ENCODE assay signal across 8 cellular contexts in the genomic region with DNA sequence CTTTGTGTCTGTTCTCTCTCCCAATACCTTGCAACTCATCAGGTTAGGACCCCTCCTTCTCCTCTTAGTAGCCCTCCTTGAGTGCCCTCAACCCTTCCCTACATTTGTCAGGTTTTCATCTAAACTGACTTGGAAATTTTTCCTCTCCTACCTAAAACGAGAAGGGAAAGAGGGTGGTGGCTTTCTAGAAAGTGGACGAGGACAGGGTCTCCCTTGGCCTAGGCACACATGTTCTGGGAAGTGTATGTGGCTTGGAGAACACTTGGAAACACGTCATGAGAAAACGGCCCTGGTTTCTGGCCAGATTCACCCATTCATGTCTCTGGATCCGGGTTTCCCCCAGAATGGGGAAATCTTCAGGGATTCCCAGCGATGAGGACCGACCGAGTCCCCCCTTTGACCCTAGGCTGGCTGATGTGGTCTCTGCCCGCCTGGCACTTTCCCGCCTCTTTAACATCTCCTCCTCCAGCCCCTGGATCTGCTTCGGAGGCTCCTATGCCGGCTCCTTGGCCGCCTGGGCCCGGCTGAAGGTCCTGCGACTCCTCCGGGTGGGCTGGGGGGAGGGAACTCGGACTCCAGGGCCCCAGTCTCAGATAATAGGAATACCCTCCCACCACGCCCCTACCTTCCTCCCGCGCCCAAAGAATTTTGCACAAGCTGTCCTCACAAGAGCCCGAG. TPM values are rescaled to one million over a fixed set of nuclear protein-coding genes. Genes with fewer than 3 reads are reported as not detected.
DNase-seq lines count a peak whose midpoint lies in the region; ATAC-seq and TF ChIP-seq lines count a peak whose summit lies in the region.

No MANE protein-coding gene starts in this region.

- H3K27ac Mint-ChIP-seq in stimulated activated naive CD8-positive, alpha-beta T cell treated with anti-CD3 and anti-CD28 coated beads, Interleukin-15, Interleukin-2, amounts not matched to agents 100 ng/mL and 50 ng/mL, for 24 hours, result no peak overlapping the region
- H3K27ac Mint-ChIP-seq in mesothelial cell of epicardium, result peak overlapping the region; percentile 98

- in situ Hi-C loops in brain microvascular endothelial cell (cut with HindIII; ENCODE audit: low pct_ligation_motif_present, low sequenced_read_pairs), result no loop called here

- no peaks in the 10 kb centered on the region for H3K9me3 ChIP-seq in vagina

- H3K4me3 ChIP-seq in brain microvascular endothelial cell (ENCODE audit: low read depth, low read length) (peak overlapping the region; percentile 63), vagina (peak overlapping the region; percentile 31 to 45)

- ATAC-seq in stimulated activated naive CD8-positive, alpha-beta T cell treated with anti-CD3 and anti-CD28 coated beads, Interleukin-15, Interleukin-2, amounts not matched to agents 100 U/mL and 50 U/mL, for 24 hours, result no peak
- ATAC-seq in HG03571 (IDR thresholded peaks at IDR 0.05; ENCODE audit: unreplicated experiment), result no peak

- H3K27me3 Mint-ChIP-seq in stimulated activated naive CD8-positive, alpha-beta T cell treated with anti-CD3 and anti-CD28 coated beads, Interleukin-15, Interleukin-2, amounts not matched to agents 100 ng/mL and 50 ng/mL, for 24 hours, result peaks cover 57% of the 10 kb centered on the region
- H3K27me3 Mint-ChIP-seq in mesothelial cell of epicardium (ENCODE audit: low read depth), result peaks cover 18% of the 10 kb centered on the region

- no peaks in the 10 kb centered on the region for H3K36me3 Mint-ChIP-seq in stimulated activated naive CD8-positive, alpha-beta T cell treated with anti-CD3 and anti-CD28 coated beads, Interleukin-15, Interleukin-2, amounts not matched to agents 100 ng/mL and 50 ng/mL, for 24 hours (ENCODE audit: low read depth)
- H3K36me3 Mint-ChIP-seq in mesothelial cell of epicardium, result no peaks in the 10 kb centered on the region

- intact Hi-C loops in vagina (cut with DNase I), result no loop called here

- no peaks in the 10 kb centered on the region for H3K9me3 Mint-ChIP-seq in stimulated activated naive CD8-positive, alpha-beta T cell treated with anti-CD3 and anti-CD28 coated beads, Interleukin-15, Interleukin-2, amounts not matched to agents 100 ng/mL and 50 ng/mL, for 24 hours
- no peaks in the 10 kb centered on the region for H3K9me3 Mint-ChIP-seq in mesothelial cell of epicardium

- H3K4me3 Mint-ChIP-seq in stimulated activated naive CD8-positive, alpha-beta T cell treated with anti-CD3 and anti-CD28 coated beads, Interleukin-15, Interleukin-2, amounts not matched to agents 100 ng/mL and 50 ng/mL, for 24 hours, result peak overlapping the region; percentile 84
- H3K4me3 Mint-ChIP-seq in mesothelial cell of epicardium, result peak overlapping the region; percentile 92

- peaks cover 19% of the 10 kb centered on the region for H3K4me1 ChIP-seq in vagina

- H3K36me3 ChIP-seq in brain microvascular endothelial cell (replicated peaks) (no peaks in the 10 kb centered on the region), vagina (no peaks in the 10 kb centered on the region)

- H3K4me1 Mint-ChIP-seq in stimulated activated naive CD8-positive, alpha-beta T cell treated with anti-CD3 and anti-CD28 coated beads, Interleukin-15, Interleukin-2, amounts not matched to agents 100 ng/mL and 50 ng/mL, for 24 hours (ENCODE audit: low read depth), result peaks cover 8% of the 10 kb centered on the region
- H3K4me1 Mint-ChIP-seq in mesothelial cell of epicardium, result peaks cover 8% of the 10 kb centered on the region

- TF ChIP-seq CTCF in brain microvascular endothelial cell (IDR thresholded peaks at IDR 0.05; ENCODE audit: low read depth, low read length, missing control alignments) (no peak), mesothelial cell of epicardium (IDR thresholded peaks at IDR 0.05; ENCODE audit: unreplicated experiment) (no peak), vagina (IDR thresholded peaks at IDR 0.05) (no peak)

- no peak overlapping the region for H3K27ac ChIP-seq in brain microvascular endothelial cell
- H3K27ac ChIP-seq in vagina, result peak overlapping the region; percentile 24

- DNase-seq in stimulated activated naive CD8-positive, alpha-beta T cell treated with anti-CD3 and anti-CD28 coated beads, Interleukin-15, Interleukin-2, amounts not matched to agents 100 U/mL and 50 U/mL, for 24 hours, result no peak
- DNase-seq in brain microvascular endothelial cell, result no peak
- no peak for DNase-seq in mesothelial cell of epicardium (ENCODE audit: low spot score in 2 of 2, unreplicated experiment in 2 of 2)
- DNase-seq in vagina (ENCODE audit: extremely low spot score in 2 of 2), result no peak
- no peak for DNase-seq in germinal center (ENCODE audit: low spot score)
- DNase-seq in activated gamma-delta T cell treated with Interleukin-2 at 50 U/mL for 16 hours, result no peak

- no peak for TF ChIP-seq POLR2A in vagina (IDR thresholded peaks at IDR 0.05)

- H3K27me3 ChIP-seq in brain microvascular endothelial cell (replicated peaks), result peaks cover 29% of the 10 kb centered on the region
- peaks cover 4% of the 10 kb centered on the region for H3K27me3 ChIP-seq in vagina

RNA-seq across cellular contexts. Expression of a gene that starts 2.9 kb away (rescaled TPM):
- total RNA-seq in mesothelial cell of epicardium, result 16.2 to 20.6 TPM (median 19.1 TPM) in 3 replicates
- total RNA-seq in vagina, result 1.2 TPM
